31 cellular contexts compared by ENCODE assay signal in genomic region chr5:135498662-135498995, GRCh38. TPM values are rescaled to one million over a fixed set of nuclear protein-coding genes. Genes with fewer than 3 reads are reported as not detected.
DNase-seq lines count a peak whose midpoint lies in the region; ATAC-seq and TF ChIP-seq lines count a peak whose summit lies in the region.
"Had no signal": no experiment of that assay in that cellular context is flagged by ENCODE, and none has a peak within 500 bp of the region (broad histone marks: within the 10 kb centered on the region; RNA-seq: fewer than 3 reads in every experiment).

No MANE protein-coding gene starts in this region.

- no peak for ATAC-seq in GM19023 (IDR thresholded peaks at IDR 0.05; ENCODE audit: unreplicated experiment)
- ATAC-seq: activated T-helper 17 cell treated with anti-CD3 and anti-CD28 coated beads, Interleukin-2, amount 50 U/mL, for 72 hours; stimulated activated naive B cell treated with anti-CD40 and anti-IgM and Interleukin-4, amounts not matched to agents 10 μg/mL and 1 μg/mL and 100 μg/mL, for 72 hours; WTC11 had no signal

- peak overlapping the region in 40 of 59 donors; percentile 2 to 79 (median 46) for H3K27ac ChIP-seq in dorsolateral prefrontal cortex
- H3K27ac ChIP-seq: esophagus muscularis mucosa, hepatocyte, psoas muscle, SJCRH30, uterus had no signal

- H3K27me3 ChIP-seq in dorsolateral prefrontal cortex (peaks cover 0 to 3% (median 0%) of the 10 kb centered on the region in 45 donors), H7 (ENCODE audit: control insufficient read depth, insufficient read depth, low read length) (peaks cover 61% of the 10 kb centered on the region)
- H3K27me3 ChIP-seq: uterus had no signal

- DNase-seq in activated CD8-positive, alpha-beta memory T cell treated with anti-CD3 and anti-CD28 coated beads for 24 hours = peak; percentile 5
- no peak for DNase-seq in activated CD8-positive, alpha-beta memory T cell treated with anti-CD3 and anti-CD28 coated beads, Interleukin-2, amount 50 U/mL, for 4 hours
- DNase-seq in NCI-H345 (lab: John Stamatoyannopoulos, UW) (peak; percentile 51), dorsolateral prefrontal cortex (peak in 1 of 10 donors; percentile 9), ureter (ENCODE audit: low spot score) (peak; percentile 18), H7 (no peak)
- no peak for DNase-seq in stimulated activated CD4-positive, alpha-beta T cell treated with anti-CD3 and anti-CD28 coated beads, Interleukin-12 subunit alpha, Interleukin-12 subunit beta, amount 100 ng/mL, for 4 hours
- DNase-seq: activated CD4-positive, alpha-beta T cell treated with anti-CD3 and anti-CD28 coated beads, Interleukin-2, amount 50 U/mL, for 1 hour; activated naive CD4-positive, alpha-beta T cell treated with anti-CD3 and anti-CD28 coated beads, Interleukin-2, amount 50 U/mL, for 16 hours; amniotic stem cell; cortex of kidney; GDM1; H9; mesendoderm; NCI-H1092; NCI-H2029; psoas muscle; SJCRH30; stimulated activated CD4-positive, alpha-beta T cell treated with anti-CD3 and anti-CD28 coated beads, Interleukin-15, amount 100 ng/mL, for 24 hours; stimulated activated naive B cell treated with anti-CD40 and anti-IgM and Interleukin-4, amounts not matched to agents 10 μg/mL and 1 μg/mL and 100 μg/mL, for 72 hours; T1000; uterus had no signal

- no peak for TF ChIP-seq CTCF in dorsolateral prefrontal cortex (IDR thresholded peaks at IDR 0.05 in 54 of 56, conservative IDR thresholded peaks at IDR 0.05 in 2 of 56; ENCODE audit: low read depth in 1 of 56, partially characterized antibody in 56 of 56)

- no peak overlapping the region for H3K4me3 ChIP-seq in dorsolateral prefrontal cortex
- H3K4me3 ChIP-seq in H7 (ENCODE audit: insufficient read depth, low read depth, low read length) = no peak overlapping the region
- H3K4me3 ChIP-seq: esophagus muscularis mucosa, hepatocyte, psoas muscle, SJCRH30, uterus had no signal

- no peaks in the 10 kb centered on the region for H3K36me3 ChIP-seq in H7 (replicated peaks; ENCODE audit: control insufficient read depth, insufficient read depth, low read length)
- H3K36me3 ChIP-seq: esophagus muscularis mucosa, SJCRH30, uterus had no signal

- intact Hi-C loops in dorsolateral prefrontal cortex (cut with DNase I) = no loop called here

RNA-seq across cellular contexts. Expression of gene NEUROG1, which starts 37.1 kb away (rescaled TPM):
- not detected for total RNA-seq in dorsolateral prefrontal cortex
- total RNA-seq in ureter = not detected
- total RNA-seq in H7 (2014; rRNA removed; shearing (Covaris generic)) = not detected in 2 replicates
- total RNA-seq: A673; activated T-helper 17 cell treated with anti-CD3 and anti-CD28 coated beads, Interleukin-2, amount 50 U/mL, for 72 hours; esophagus muscularis mucosa; H9; hepatocyte; HT-29; NCI-H460; psoas muscle; SJCRH30; uterus had no signal

RNA-seq across cellular contexts. Expression of gene TIFAB, which starts 46.5 kb away (rescaled TPM):
- total RNA-seq in dorsolateral prefrontal cortex (under 1 TPM in 17 of 120 experiments, not detected in 103; 0.08 to 0.23 (median 0.12) TPM), ureter (not detected)
- total RNA-seq in H7 (2014; rRNA removed; shearing (Covaris generic)) = not detected in 2 replicates
- total RNA-seq: A673; activated T-helper 17 cell treated with anti-CD3 and anti-CD28 coated beads, Interleukin-2, amount 50 U/mL, for 72 hours; esophagus muscularis mucosa; frontal cortex; H9; hepatocyte; HT-29; NCI-H460; psoas muscle; SJCRH30; WTC11 had no signal

RNA-seq across cellular contexts. Expression of gene DCANP1, which starts 51.5 kb away (rescaled TPM):
- under 1 TPM in 7 of 120 experiments, not detected in 113; 0.13 to 0.20 (median 0.15) TPM for total RNA-seq in dorsolateral prefrontal cortex
- not detected for total RNA-seq in ureter
- not detected in 2 replicates for total RNA-seq in H7 (2014; rRNA removed; shearing (Covaris generic))
- total RNA-seq: A673; activated T-helper 17 cell treated with anti-CD3 and anti-CD28 coated beads, Interleukin-2, amount 50 U/mL, for 72 hours; frontal cortex; H9; hepatocyte; HT-29; NCI-H460; psoas muscle; SJCRH30; uterus; WTC11 had no signal

Comparison
In these comparisons a context has a peak if more than half of its experiments do, and no peak if none do; other contexts are left out.
1. DNase-seq: peak in activated CD8-positive, alpha-beta memory T cell treated with anti-CD3 and anti-CD28 coated beads for 24 hours (single experiment), NCI-H345 (single experiment) and ureter (single experiment); none in activated CD8-positive, alpha-beta memory T cell treated with anti-CD3 and anti-CD28 coated beads, Interleukin-2, amount 50 U/mL, for 4 hours (single experiment), stimulated activated CD4-positive, alpha-beta T cell treated with anti-CD3 and anti-CD28 coated beads, Interleukin-12 subunit alpha, Interleukin-12 subunit beta, amount 100 ng/mL, for 4 hours (single experiment) and H7 (single experiment).